In the genomic region with DNA sequence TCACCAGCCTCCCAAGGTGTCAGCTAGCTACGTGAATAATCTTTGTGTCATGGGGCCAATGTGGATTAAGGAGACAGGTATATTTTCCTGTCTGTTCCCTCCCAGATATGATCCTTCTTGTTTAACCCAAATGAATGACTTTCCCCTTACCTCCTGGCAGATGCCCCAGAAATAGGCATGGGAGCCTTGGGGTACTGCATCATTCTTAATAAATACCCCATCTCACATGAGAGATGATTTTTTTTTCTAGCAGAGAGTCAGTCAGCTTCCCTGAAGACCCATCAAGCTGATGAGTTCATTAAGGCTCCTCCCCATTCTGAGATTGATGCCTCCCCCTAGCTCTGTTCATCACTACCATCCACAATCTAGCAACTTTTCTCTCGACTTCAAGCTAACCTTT, we compare ENCODE assay signal across 16 cellular contexts.
DNase-seq lines count a peak whose midpoint lies in the region; ATAC-seq and TF ChIP-seq lines count a peak whose summit lies in the region.
"Had no signal": no experiment of that assay in that cellular context is flagged by ENCODE, and none has a peak within 500 bp of the region (broad histone marks: within the 10 kb centered on the region; RNA-seq: fewer than 3 reads in every experiment).

No MANE protein-coding gene starts in this region.

- H3K27me3 ChIP-seq in BLaER1 (no peaks in the 10 kb centered on the region), upper lobe of right lung (no peaks in the 10 kb centered on the region)
- H3K27me3 ChIP-seq: BE2C had no signal

- peaks cover 15% of the 10 kb centered on the region for H3K9me3 ChIP-seq in BLaER1
- H3K9me3 ChIP-seq in upper lobe of right lung = no peaks in the 10 kb centered on the region
- H3K9me3 ChIP-seq: BE2C, Caco-2 had no signal

- no peaks in the 10 kb centered on the region for H4K20me1 ChIP-seq in BLaER1

- no peak overlapping the region for H3K9ac ChIP-seq in BLaER1

- DNase-seq in COR-L47 (lab: John Stamatoyannopoulos, UW) (peak; percentile 46), NCI-H69 (lab: John Stamatoyannopoulos, UW) (peak; percentile 97), medulla oblongata (ENCODE audit: extremely low spot score) (peak; percentile 21), SIG-M5 (lab: John Stamatoyannopoulos, UW) (no peak), upper lobe of right lung (no peak)
- DNase-seq: BE2C; Caco-2; CD4-positive, alpha-beta T cell; EL; GF-D8; Kasumi-1; NCI-H748 treated with DMSO at 0.1 percent for 48 hours; OCI-M1 had no signal

- H3K4me2 ChIP-seq in BLaER1 = peak overlapping the region; percentile 93

- H3K27ac ChIP-seq in BLaER1 (peak overlapping the region; percentile 78), upper lobe of right lung (no peak overlapping the region)

- ATAC-seq in upper lobe of right lung = no peak
- no peak for ATAC-seq in HG03196 (IDR thresholded peaks at IDR 0.05; ENCODE audit: unreplicated experiment)
- ATAC-seq: HCT116 had no signal

- intact Hi-C loops in upper lobe of right lung (cut with DNase I) = no loop called here

- no peak for TF ChIP-seq CTCF in upper lobe of right lung (IDR thresholded peaks at IDR 0.05)

- H3K36me3 ChIP-seq in BLaER1 (no peaks in the 10 kb centered on the region), upper lobe of right lung (no peaks in the 10 kb centered on the region)
- H3K36me3 ChIP-seq: BE2C had no signal

- H3K4me1 ChIP-seq in BLaER1 = peaks cover 52% of the 10 kb centered on the region
- H3K4me1 ChIP-seq in upper lobe of right lung = no peaks in the 10 kb centered on the region
- H3K4me1 ChIP-seq: BE2C, Caco-2 had no signal

- H3K4me3 ChIP-seq in BLaER1 (no peak overlapping the region), upper lobe of right lung (no peak overlapping the region)

Comparison
In these comparisons a context has a peak if more than half of its experiments do, and no peak if none do; other contexts are left out.
1. DNase-seq: peak in COR-L47 (single experiment), NCI-H69 (single experiment) and medulla oblongata (single experiment); none in SIG-M5 (single experiment) and upper lobe of right lung (single experiment).